11 cellular contexts compared by ENCODE assay signal in the genomic region with DNA sequence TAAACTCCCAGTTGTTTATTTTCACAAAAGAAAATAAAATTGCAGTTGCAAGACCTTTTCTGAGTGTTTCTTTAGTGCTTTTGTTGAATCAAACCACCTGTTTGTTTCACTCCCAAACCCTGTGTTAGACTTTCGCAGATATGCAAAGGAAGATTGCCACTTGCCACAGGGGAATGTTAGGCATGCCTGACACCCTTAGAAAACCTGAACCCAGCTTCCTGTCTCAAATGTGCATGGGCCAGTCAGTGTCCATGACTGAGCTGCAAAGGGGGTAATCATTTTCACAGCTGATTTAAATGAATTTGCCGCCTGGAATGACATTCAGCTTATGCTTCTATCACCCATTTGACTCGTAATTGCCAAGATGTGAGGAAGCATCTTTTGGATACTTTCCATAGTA. TPM values are rescaled to one million over a fixed set of nuclear protein-coding genes. Genes with fewer than 3 reads are reported as not detected.
DNase-seq lines count a peak whose midpoint lies in the region; ATAC-seq and TF ChIP-seq lines count a peak whose summit lies in the region.
"Had no signal": no experiment of that assay in that cellular context is flagged by ENCODE, and none has a peak within 500 bp of the region (broad histone marks: within the 10 kb centered on the region; RNA-seq: fewer than 3 reads in every experiment).

No MANE protein-coding gene starts in this region.

- H4K20me1 ChIP-seq in SK-N-SH (ENCODE audit: insufficient read depth) (no peaks in the 10 kb centered on the region), PC-3 (ENCODE audit: low read length) (no peaks in the 10 kb centered on the region)

- H3K4me3 Mint-ChIP-seq in activated CD8-positive, alpha-beta T cell treated with anti-CD3 and anti-CD28 coated beads for 36 hours = peak overlapping the region; percentile 71

- H3K9me3 ChIP-seq in SK-N-SH = no peaks in the 10 kb centered on the region
- no peaks in the 10 kb centered on the region for H3K9me3 ChIP-seq in neutrophil
- H3K9me3 ChIP-seq in PC-3 (ENCODE audit: low read length) = no peaks in the 10 kb centered on the region

- TF ChIP-seq RAD21 in SK-N-SH (IDR thresholded peaks at IDR 0.05; ENCODE audit: low read length) = no peak

- CTCF ChIA-PET in SK-N-SH (lab: Yijun Ruan, JAX) (interaction anchor here (0.7 to 2.9 kb wide), 4 partner anchors 10 to 384 kb away, joined by 3 to 28 read pairs (median 7); no protein-coding TSS in a partner anchor), PC-3 (lab: Charles Lee) (interaction anchor here (0.5 kb wide), 1 partner anchor 250 kb away, joined by 3 read pairs; no protein-coding TSS in a partner anchor)
- CTCF ChIA-PET in activated CD8-positive, alpha-beta T cell treated with anti-CD3 and anti-CD28 coated beads for 36 hours (lab: Charles Lee) = interaction anchor here (1.2 to 4.4 kb wide), 4 partner anchors 8 to 238 kb away, joined by 3 to 59 read pairs (median 5); no protein-coding TSS in a partner anchor

- BruUV-seq in PC-3 (replicated peaks; lab: Mats Ljungman, UMichigan) = no TSS peak

- peaks cover 32% of the 10 kb centered on the region for H3K4me1 Mint-ChIP-seq in activated CD8-positive, alpha-beta T cell treated with anti-CD3 and anti-CD28 coated beads for 36 hours (ENCODE audit: low read depth)

- TF ChIP-seq CTCF in SK-N-SH (IDR thresholded peaks at IDR 0.05) (no peak), neutrophil (IDR thresholded peaks at IDR 0.05) (no peak), PC-3 (conservative IDR thresholded peaks at IDR 0.05; ENCODE audit: low read depth, low read length) (no peak)
- TF ChIP-seq CTCF in activated CD8-positive, alpha-beta T cell treated with anti-CD3 and anti-CD28 coated beads for 36 hours (IDR thresholded peaks at IDR 0.05) = no peak

- H3F3A ChIP-seq in SK-N-SH (replicated peaks; ENCODE audit: insufficient read depth) = peaks cover 21% of the 10 kb centered on the region
- no peaks in the 10 kb centered on the region for H3F3A ChIP-seq in PC-3 (ENCODE audit: low read length, unreplicated experiment)

- no peak for TF ChIP-seq EP300 in SK-N-SH (IDR thresholded peaks at IDR 0.05; ENCODE audit: borderline replicate concordance in 1 of 2, low read depth in 1 of 2, low read length in 1 of 2)

- H3K4me2 ChIP-seq in SK-N-SH (no peak overlapping the region), PC-3 (ENCODE audit: low read length) (no peak overlapping the region)

- H2AFZ ChIP-seq in SK-N-SH (ENCODE audit: low read depth) (no peak overlapping the region), PC-3 (ENCODE audit: low read length) (no peak overlapping the region)

- H3K27ac ChIP-seq in SK-N-SH (ENCODE audit: low read depth in 2 of 2, low read length in 1 of 2) (peak overlapping the region; percentile 51 to 69; a peak in 2 of 4 replicates), neutrophil (peak overlapping the region; percentile 87), PC-3 (ENCODE audit: low read length) (no peak overlapping the region)

- no peaks in the 10 kb centered on the region for H3K9me2 ChIP-seq in SK-N-SH
- no peaks in the 10 kb centered on the region for H3K9me2 ChIP-seq in PC-3 (replicated peaks; ENCODE audit: low read length)

- H3K9me3 Mint-ChIP-seq in activated CD8-positive, alpha-beta T cell treated with anti-CD3 and anti-CD28 coated beads for 36 hours = no peaks in the 10 kb centered on the region

- 93% methylated on average over 3 of the region's 3 CpGs for whole genome bisulfite sequencing in SK-N-SH (ENCODE audit: low lambda C conversion rate)

- H3K27ac Mint-ChIP-seq in activated CD8-positive, alpha-beta T cell treated with anti-CD3 and anti-CD28 coated beads for 36 hours = peak overlapping the region; percentile 74

- POLR2A ChIA-PET in SK-N-SH (lab: Yijun Ruan, JAX) = interaction anchor here (1.3 to 2.7 kb wide), 2 partner anchors 13 to 17 kb away, joined by 3 to 12 read pairs; partner anchors contain the start of gene TGOLN2
- POLR2A ChIA-PET in activated CD8-positive, alpha-beta T cell treated with anti-CD3 and anti-CD28 coated beads for 36 hours (lab: Charles Lee) = interaction anchor here (0.6 to 3.5 kb wide), 4 partner anchors 9 to 184 kb away, joined by 3 to 46 read pairs (median 13); partner anchors contain the start of genes ELMOD3, RETSAT and TGOLN2
- POLR2A ChIA-PET in PC-3 (lab: Charles Lee; ENCODE audit: unreplicated experiment) = no interaction called here

- DNase-seq in SK-N-SH = no peak
- no peak for DNase-seq in activated CD8-positive, alpha-beta T cell treated with anti-CD3 and anti-CD28 coated beads for 36 hours
- DNase-seq in PC-3 = no peak
- no peak for DNase-seq in NCI-H510A treated with DMSO at 0.1 percent for 48 hours (lab: John Stamatoyannopoulos, UW)
- DNase-seq: NCI-H748 treated with DMSO at 0.1 percent for 48 hours; stimulated activated CD4-positive, alpha-beta T cell treated with anti-CD3 and anti-CD28 coated beads, Interleukin-2, amount 100 ng/mL, for 24 hours; trophoblast cell had no signal

- H3K4me1 ChIP-seq in SK-N-SH (ENCODE audit: control insufficient read depth in 1 of 2, insufficient read depth in 2 of 2, low read depth in 1 of 2, low read length in 1 of 2) (peaks cover 10 to 17% of the 10 kb centered on the region in 2 experiments; a peak in 2 of 4 replicates), neutrophil (ENCODE audit: control insufficient read depth in 1 of 2, insufficient read depth in 1 of 2, low read depth in 1 of 2, low read length in 1 of 2) (peaks cover 23 to 34% of the 10 kb centered on the region in 2 experiments), PC-3 (ENCODE audit: insufficient read depth, low read length) (peaks cover 16% of the 10 kb centered on the region)

- no peaks in the 10 kb centered on the region for H3K27me3 ChIP-seq in SK-N-SH (ENCODE audit: insufficient read depth)
- H3K27me3 ChIP-seq in neutrophil = peaks cover 3% of the 10 kb centered on the region
- no peaks in the 10 kb centered on the region for H3K27me3 ChIP-seq in PC-3 (ENCODE audit: low read length)

- no peak overlapping the region for H3K9ac ChIP-seq in SK-N-SH
- H3K9ac ChIP-seq in PC-3 (ENCODE audit: low read length) = no peak overlapping the region

- intact Hi-C loops in activated CD8-positive, alpha-beta T cell treated with anti-CD3 and anti-CD28 coated beads for 36 hours (cut with micrococcal nuclease) = no loop called here
- intact Hi-C loops in PC-3 (cut with micrococcal nuclease) = no loop called here

- peaks cover 6% of the 10 kb centered on the region for H3K36me3 Mint-ChIP-seq in activated CD8-positive, alpha-beta T cell treated with anti-CD3 and anti-CD28 coated beads for 36 hours (ENCODE audit: low read depth)

- H3K27me3 Mint-ChIP-seq in activated CD8-positive, alpha-beta T cell treated with anti-CD3 and anti-CD28 coated beads for 36 hours = no peaks in the 10 kb centered on the region

- H3K79me2 ChIP-seq in SK-N-SH (ENCODE audit: insufficient read depth) = no peaks in the 10 kb centered on the region
- no peaks in the 10 kb centered on the region for H3K79me2 ChIP-seq in PC-3 (ENCODE audit: low read length)

- ATAC-seq in SK-N-SH treated with all-trans-retinoic acid at 6 μM for 48 hours = no peak
- peak; percentile 63 for ATAC-seq in HG02571 (IDR thresholded peaks at IDR 0.05; ENCODE audit: unreplicated experiment)
- ATAC-seq in activated CD8-positive, alpha-beta T cell treated with anti-CD3 and anti-CD28 coated beads for 36 hours = no peak
- ATAC-seq in PC-3 = no peak
- no peak for ATAC-seq in HG02938 (IDR thresholded peaks at IDR 0.05; ENCODE audit: unreplicated experiment)

- H3K36me3 ChIP-seq in SK-N-SH (replicated peaks in 1 of 2; ENCODE audit: control insufficient read depth in 1 of 2, insufficient read depth in 2 of 2, low read length in 1 of 2) (peaks cover 5 to 10% of the 10 kb centered on the region in 2 experiments), neutrophil (peaks cover 48% of the 10 kb centered on the region), PC-3 (ENCODE audit: low read depth, low read length) (no peaks in the 10 kb centered on the region)

- H3K4me3 ChIP-seq in SK-N-SH (ENCODE audit: low read depth in 2 of 2, low read length in 1 of 2) (no peak overlapping the region), neutrophil (ENCODE audit: low read depth in 1 of 2, low read length in 1 of 2) (peak overlapping the region; percentile 43 to 48), PC-3 (ENCODE audit: low read length) (no peak overlapping the region)

TF ChIP-seq in SK-N-SH treated with all-trans-retinoic acid at 6 μM for 48 hours, 23 proteins besides CTCF, POLR2A, EP300 and RAD21 (continues in another document):
- no peak for TF ChIP-seq ZFP30 (CRISPR knock-in tag; IDR thresholded peaks at IDR 0.05)
- TF ChIP-seq RARB (CRISPR knock-in tag; IDR thresholded peaks at IDR 0.05) = no peak
- TF ChIP-seq, protein P1, sequence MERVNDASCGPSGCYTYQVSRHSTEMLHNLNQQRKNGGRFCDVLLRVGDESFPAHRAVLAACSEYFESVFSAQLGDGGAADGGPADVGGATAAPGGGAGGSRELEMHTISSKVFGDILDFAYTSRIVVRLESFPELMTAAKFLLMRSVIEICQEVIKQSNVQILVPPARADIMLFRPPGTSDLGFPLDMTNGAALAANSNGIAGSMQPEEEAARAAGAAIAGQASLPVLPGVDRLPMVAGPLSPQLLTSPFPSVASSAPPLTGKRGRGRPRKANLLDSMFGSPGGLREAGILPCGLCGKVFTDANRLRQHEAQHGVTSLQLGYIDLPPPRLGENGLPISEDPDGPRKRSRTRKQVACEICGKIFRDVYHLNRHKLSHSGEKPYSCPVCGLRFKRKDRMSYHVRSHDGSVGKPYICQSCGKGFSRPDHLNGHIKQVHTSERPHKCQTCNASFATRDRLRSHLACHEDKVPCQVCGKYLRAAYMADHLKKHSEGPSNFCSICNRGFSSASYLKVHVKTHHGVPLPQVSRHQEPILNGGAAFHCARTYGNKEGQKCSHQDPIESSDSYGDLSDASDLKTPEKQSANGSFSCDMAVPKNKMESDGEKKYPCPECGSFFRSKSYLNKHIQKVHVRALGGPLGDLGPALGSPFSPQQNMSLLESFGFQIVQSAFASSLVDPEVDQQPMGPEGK (CRISPR knock-in tag; IDR thresholded peaks at IDR 0.05; ENCODE audit: borderline replicate concordance) = no peak
- TF ChIP-seq CSDC2 (CRISPR knock-in tag; IDR thresholded peaks at IDR 0.05) = no peak

RNA-seq across cellular contexts. Expression of gene TGOLN2, which starts 17.5 kb away (rescaled TPM):
- polyA plus RNA-seq in SK-N-SH (2012; rRNA removed) = 138 and 140 TPM in 2 replicates
- polyA plus RNA-seq in SK-N-SH (2012; cell fraction: cytosol; rRNA removed) = 107 and 114 TPM in 2 replicates
- 76.0 and 97.4 TPM in 2 replicates for polyA plus RNA-seq in SK-N-SH (2012; cell fraction: nucleus; rRNA removed)
- 10 to 100 TPM; 62.8 to 64.0 TPM for total RNA-seq in activated CD8-positive, alpha-beta T cell treated with anti-CD3 and anti-CD28 coated beads for 36 hours
- 48.9 and 67.3 TPM in 2 replicates for total RNA-seq in PC-3 (2014; rRNA removed)

RNA-seq across cellular contexts. Expression of gene RETSAT, which starts 44.0 kb away (rescaled TPM):
- 28.0 and 37.7 TPM in 2 replicates for polyA plus RNA-seq in SK-N-SH (2012; rRNA removed)
- 20.5 and 24.4 TPM in 2 replicates for polyA plus RNA-seq in SK-N-SH (2012; cell fraction: cytosol; rRNA removed)
- 33.4 and 58.1 TPM in 2 replicates for polyA plus RNA-seq in SK-N-SH (2012; cell fraction: nucleus; rRNA removed)
- 10 to 100 TPM; 21.3 to 22.9 TPM for total RNA-seq in activated CD8-positive, alpha-beta T cell treated with anti-CD3 and anti-CD28 coated beads for 36 hours
- 39.1 and 50.8 TPM in 2 replicates for total RNA-seq in PC-3 (2014; rRNA removed)

RNA-seq across cellular contexts. Expression of gene ELMOD3, which starts 44.2 kb away (rescaled TPM):
- 15.4 and 25.1 TPM in 2 replicates for polyA plus RNA-seq in SK-N-SH (2012; rRNA removed)
- polyA plus RNA-seq in SK-N-SH (2012; cell fraction: cytosol; rRNA removed) = 7.7 and 9.2 TPM in 2 replicates
- polyA plus RNA-seq in SK-N-SH (2012; cell fraction: nucleus; rRNA removed) = 70.2 and 88.5 TPM in 2 replicates
- 10 to 100 TPM; 11.8 to 13.0 TPM for total RNA-seq in activated CD8-positive, alpha-beta T cell treated with anti-CD3 and anti-CD28 coated beads for 36 hours
- total RNA-seq in PC-3 (2014; rRNA removed) = 16.7 and 19.0 TPM in 2 replicates

Comparison
In these comparisons a context has a peak if more than half of its experiments do, and no peak if none do; other contexts are left out.
1. H3K4me3 ChIP-seq: peak in neutrophil (2 of 2); none in SK-N-SH (0 of 2) and PC-3 (single experiment).